In the genomic region with DNA sequence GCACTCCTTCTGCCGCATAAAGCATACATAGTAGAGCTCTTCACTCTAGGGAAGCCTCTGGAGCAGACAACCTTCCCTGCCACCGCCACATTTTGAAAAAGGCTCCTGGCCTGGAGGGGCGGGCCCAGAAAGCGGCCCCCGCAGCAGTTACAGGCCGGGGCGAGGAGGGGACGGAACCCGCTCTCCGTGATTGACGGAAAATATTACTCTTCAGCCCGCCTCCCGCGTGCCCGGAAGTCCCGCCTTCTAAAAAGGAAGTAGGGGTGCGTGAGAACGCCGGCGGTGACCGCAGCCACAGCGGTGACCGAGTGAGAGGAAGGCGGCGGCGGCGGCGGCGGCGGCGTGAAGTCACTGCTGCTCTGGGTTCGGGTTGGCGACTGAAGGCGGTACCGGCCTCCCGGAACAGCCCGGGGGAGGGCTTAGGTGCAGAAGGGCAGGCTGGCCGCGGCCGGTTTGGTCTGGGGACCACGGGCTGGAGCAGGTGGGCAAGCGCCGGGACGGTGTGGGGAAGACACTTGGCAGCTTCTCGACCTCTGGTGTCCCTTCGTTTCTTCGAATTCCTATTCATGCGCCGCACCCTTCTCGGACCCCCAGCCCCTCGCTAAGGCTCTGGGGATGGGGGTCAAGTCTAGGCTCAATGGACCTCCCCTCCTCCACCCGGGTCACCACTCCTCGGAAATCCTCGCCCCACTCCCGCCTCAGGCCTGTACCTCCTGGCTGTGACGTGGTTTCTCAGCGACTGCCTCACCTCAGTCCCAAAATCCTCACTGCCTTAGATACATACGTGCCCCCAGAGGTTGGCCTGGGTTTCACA, we compare ENCODE assay signal across 8 cellular contexts. TPM values are rescaled to one million over a fixed set of nuclear protein-coding genes. Genes with fewer than 3 reads are reported as not detected.
DNase-seq lines count a peak whose midpoint lies in the region; ATAC-seq and TF ChIP-seq lines count a peak whose summit lies in the region.

A gene (plus strand): TSS at position 295 of the 814 bp plus-strand sequence. CDS start 729 bp downstream, outside the sequence.

- H3K36me3 Mint-ChIP-seq in GM23338 (ENCODE audit: low read depth), result peaks cover 18% of the 10 kb centered on the region
- H3K36me3 Mint-ChIP-seq in nephron (ENCODE audit: low read depth), result peaks cover 14% of the 10 kb centered on the region
- peaks cover 10% of the 10 kb centered on the region for H3K36me3 Mint-ChIP-seq in stimulated activated naive CD8-positive, alpha-beta T cell treated with anti-CD3 and anti-CD28 coated beads, Interleukin-15, Interleukin-2, amounts not matched to agents 100 ng/mL and 50 ng/mL, for 24 hours (ENCODE audit: low read depth)

- peak; percentile 38; the same call in 1 of the 2 replicates for TF ChIP-seq POLR2A in Raji (IDR thresholded peaks at IDR 0.05; ENCODE audit: insufficient read depth, low read depth, low read length)

- no peaks in the 10 kb centered on the region for H3K9me2 ChIP-seq in GM23338 (ENCODE audit: insufficient read depth)

- H4K20me1 ChIP-seq in GM23338 (replicated peaks; ENCODE audit: insufficient read depth), result no peaks in the 10 kb centered on the region

- H3K79me2 ChIP-seq in GM23338 (replicated peaks; ENCODE audit: insufficient read depth), result peaks cover 20% of the 10 kb centered on the region

- H3K9me3 Mint-ChIP-seq in GM23338 (no peaks in the 10 kb centered on the region), nephron (peaks cover 3% of the 10 kb centered on the region)
- no peaks in the 10 kb centered on the region for H3K9me3 Mint-ChIP-seq in stimulated activated naive CD8-positive, alpha-beta T cell treated with anti-CD3 and anti-CD28 coated beads, Interleukin-15, Interleukin-2, amounts not matched to agents 100 ng/mL and 50 ng/mL, for 24 hours

- H3K4me3 ChIP-seq in GM23338, result peak within 1 kb of the TSS; percentile 60

- H3K4me1 ChIP-seq in GM23338 (ENCODE audit: insufficient read depth), result no peaks in the 10 kb centered on the region

- ATAC-seq in GM23338, result peak; percentile 96

- no peaks in the 10 kb centered on the region for H3F3A ChIP-seq in GM23338 (replicated peaks; ENCODE audit: low read depth)

- peak within 1 kb of the TSS; percentile 34; the same call in 1 of the 2 replicates for H2AFZ ChIP-seq in GM23338

- DNase-seq in ELR (ENCODE audit: low read depth) (peak; percentile 89), GM23338 (ENCODE audit: low spot score) (peak; percentile 81), LHCN-M2 (ENCODE audit: low read depth) (peak; percentile 82), fibroblast of peridontal ligament (ENCODE audit: extremely low read depth) (peak; percentile 74)
- peak; percentile 73 for DNase-seq in activated T-helper 9 cell treated with anti-CD3 and anti-CD28 coated beads, Interleukin-2, amount 50 U/mL, for 16 hours (ENCODE audit: low read depth)

- 0 out of 2 replicates have a peak within 1 kb of the TSS, but pooled peaks have one; percentile 26 for H3K27ac ChIP-seq in GM23338 (ENCODE audit: low read depth)

- H3K4me1 Mint-ChIP-seq in GM23338 (no peaks in the 10 kb centered on the region), nephron (peaks cover 12% of the 10 kb centered on the region)
- H3K4me1 Mint-ChIP-seq in stimulated activated naive CD8-positive, alpha-beta T cell treated with anti-CD3 and anti-CD28 coated beads, Interleukin-15, Interleukin-2, amounts not matched to agents 100 ng/mL and 50 ng/mL, for 24 hours (ENCODE audit: low read depth), result peaks cover 26% of the 10 kb centered on the region

- H3K4me3 Mint-ChIP-seq in GM23338 (no peak within 1 kb of the TSS; the same call in 2 of the 3 replicates), nephron (no peak within 1 kb of the TSS)
- no peak within 1 kb of the TSS for H3K4me3 Mint-ChIP-seq in stimulated activated naive CD8-positive, alpha-beta T cell treated with anti-CD3 and anti-CD28 coated beads, Interleukin-15, Interleukin-2, amounts not matched to agents 100 ng/mL and 50 ng/mL, for 24 hours

- H3K4me2 ChIP-seq in GM23338, result peak within 1 kb of the TSS; percentile 81

- H3K27me3 ChIP-seq in GM23338 (ENCODE audit: insufficient read depth), result no peaks in the 10 kb centered on the region

- H3K27ac Mint-ChIP-seq in GM23338 (peak within 1 kb of the TSS; percentile 97), nephron (peak within 1 kb of the TSS; percentile 75 to 89 (median 86))
- peak within 1 kb of the TSS; percentile 95 for H3K27ac Mint-ChIP-seq in stimulated activated naive CD8-positive, alpha-beta T cell treated with anti-CD3 and anti-CD28 coated beads, Interleukin-15, Interleukin-2, amounts not matched to agents 100 ng/mL and 50 ng/mL, for 24 hours

- H3K27me3 Mint-ChIP-seq in GM23338 (ENCODE audit: insufficient read depth, low read depth, poor library complexity), result no peaks in the 10 kb centered on the region
- H3K27me3 Mint-ChIP-seq in nephron (ENCODE audit: low read depth), result no peaks in the 10 kb centered on the region
- H3K27me3 Mint-ChIP-seq in stimulated activated naive CD8-positive, alpha-beta T cell treated with anti-CD3 and anti-CD28 coated beads, Interleukin-15, Interleukin-2, amounts not matched to agents 100 ng/mL and 50 ng/mL, for 24 hours, result no peaks in the 10 kb centered on the region

- TF ChIP-seq CTCF in GM23338 (conservative IDR thresholded peaks at IDR 0.05; ENCODE audit: low read depth in 2 of 2) (no peak), nephron (IDR thresholded peaks at IDR 0.05; ENCODE audit: unreplicated experiment in 3 of 3) (no peak)

- H3K36me3 ChIP-seq in GM23338 (ENCODE audit: insufficient read depth), result 0 out of 2 replicates have a peak, but pooled peaks cover 3% of the 10 kb centered on the region

TF ChIP-seq in GM23338, 12 proteins besides CTCF, POLR2A, EP300 and RAD21:
- TF ChIP-seq, protein P1, sequence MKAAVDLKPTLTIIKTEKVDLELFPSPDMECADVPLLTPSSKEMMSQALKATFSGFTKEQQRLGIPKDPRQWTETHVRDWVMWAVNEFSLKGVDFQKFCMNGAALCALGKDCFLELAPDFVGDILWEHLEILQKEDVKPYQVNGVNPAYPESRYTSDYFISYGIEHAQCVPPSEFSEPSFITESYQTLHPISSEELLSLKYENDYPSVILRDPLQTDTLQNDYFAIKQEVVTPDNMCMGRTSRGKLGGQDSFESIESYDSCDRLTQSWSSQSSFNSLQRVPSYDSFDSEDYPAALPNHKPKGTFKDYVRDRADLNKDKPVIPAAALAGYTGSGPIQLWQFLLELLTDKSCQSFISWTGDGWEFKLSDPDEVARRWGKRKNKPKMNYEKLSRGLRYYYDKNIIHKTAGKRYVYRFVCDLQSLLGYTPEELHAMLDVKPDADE (IDR thresholded peaks at IDR 0.05), result no peak
- TF ChIP-seq ZNF114 (CRISPR knock-in tag; IDR thresholded peaks at IDR 0.05), result no peak
- no peak for TF ChIP-seq JUNB (IDR thresholded peaks at IDR 0.05; ENCODE audit: unreplicated experiment)
- peak; percentile 83 for TF ChIP-seq CREB1 (CRISPR knock-in tag; IDR thresholded peaks at IDR 0.05; ENCODE audit: low read depth)
- TF ChIP-seq POLR2AphosphoS5 (IDR thresholded peaks at IDR 0.05; ENCODE audit: low read depth), result peak; percentile 72
- TF ChIP-seq NANOG (IDR thresholded peaks at IDR 0.05; ENCODE audit: borderline replicate concordance), result no peak

RNA-seq across cellular contexts. Expression of the gene that starts here (rescaled TPM):
- total RNA-seq in GM23338 (2014; rRNA removed; shearing (Covaris generic)), result 18.6 TPM in 2 replicates
- 21.6 and 27.7 TPM in 2 replicates for polyA plus RNA-seq in GM23338 (2016; fragmentation: Nextera tagmentation; extraction: Ambion mirVana)
- 20.0 and 23.1 TPM in 2 replicates for total RNA-seq in LHCN-M2 (2014; rRNA removed)
- polyA plus RNA-seq in LHCN-M2 (2012), result 39.2 TPM

Comparison
In these comparisons a context has a peak if more than half of its experiments do, and no peak if none do; other contexts are left out.
1. Peak in every context shown above with its lines: DNase-seq, ATAC-seq, H3K4me3 ChIP-seq and H3K27ac ChIP-seq.